18 cellular contexts compared by ENCODE assay signal in the genomic region with DNA sequence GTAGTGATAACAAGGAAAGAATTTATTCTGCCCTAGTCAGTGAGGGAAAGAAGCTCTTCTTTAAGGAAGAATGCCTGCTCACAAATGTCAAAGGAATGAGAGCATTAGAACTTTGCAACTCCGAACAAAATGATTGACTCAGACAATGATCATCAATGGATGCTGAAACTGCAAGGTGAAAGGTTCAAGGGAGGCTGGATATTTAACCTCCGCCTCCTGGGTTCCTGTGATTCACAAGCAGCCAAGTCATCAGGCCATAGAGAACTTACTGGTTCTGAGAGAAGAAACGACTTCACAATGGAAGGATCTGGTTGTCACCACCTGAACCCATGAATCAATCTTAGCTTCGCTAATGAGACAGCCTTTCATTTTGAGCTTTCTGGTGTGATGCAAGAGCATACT. TPM values are rescaled to one million over a fixed set of nuclear protein-coding genes. Genes with fewer than 3 reads are reported as not detected.
DNase-seq lines count a peak whose midpoint lies in the region; FAIRE-seq and TF ChIP-seq lines count a peak whose summit lies in the region.
"Had no signal": no experiment of that assay in that cellular context is flagged by ENCODE, and none has a peak within 500 bp of the region (broad histone marks: within the 10 kb centered on the region; RNA-seq: fewer than 3 reads in every experiment).

No MANE protein-coding gene starts in this region.

- DNase-seq in AG08395 (ENCODE audit: low spot score) = peak; percentile 9
- no peak for DNase-seq in H54 (ENCODE audit: insufficient read length, low spot score)
- DNase-seq in astrocyte of the spinal cord (ENCODE audit: low read depth, low spot score) = peak; percentile 12
- DNase-seq in iris pigment epithelial cell (ENCODE audit: low read depth) = peak; percentile 52
- DNase-seq in SHP77 (lab: John Stamatoyannopoulos, UW) = no peak
- DNase-seq in NCI-H146 (lab: John Stamatoyannopoulos, UW) = no peak
- no peak for DNase-seq in tibial nerve (ENCODE audit: low spot score in 2 of 2)
- DNase-seq in uterus = no peak
- DNase-seq: activated naive CD4-positive, alpha-beta T cell; DMS53; gastrocnemius medialis; NCI-H187 treated with DMSO at 0.1 percent for 48 hours; NCI-H524 treated with DMSO at 0.1 percent for 48 hours; nephron progenitor cell; stimulated activated CD4-positive, alpha-beta T cell treated with anti-CD3 and anti-CD28 coated beads, Interleukin-2, amount 100 ng/mL, for 24 hours; WERI-Rb-1 had no signal

- H3K27ac ChIP-seq in tibial nerve (no peak overlapping the region), uterus (no peak overlapping the region)
- H3K27ac ChIP-seq: BLaER1, gastrocnemius medialis, thoracic aorta, WERI-Rb-1 had no signal

- no peaks in the 10 kb centered on the region for H3K27me3 ChIP-seq in tibial nerve
- H3K27me3 ChIP-seq in uterus = no peaks in the 10 kb centered on the region
- H3K27me3 ChIP-seq: BLaER1, gastrocnemius medialis had no signal

- TF ChIP-seq EP300 in tibial nerve (IDR thresholded peaks at IDR 0.05) = no peak

- WGBS in tibial nerve, 2 donors = 63 to 66% methylated on average over 4 of the region's 4 CpGs

- TF ChIP-seq POLR2A in H54 (IDR thresholded peaks at IDR 0.05; ENCODE audit: low read depth, low read length) (no peak), tibial nerve (IDR thresholded peaks at IDR 0.05) (no peak), uterus (IDR thresholded peaks at IDR 0.05) (no peak)

- H3K9me3 ChIP-seq in tibial nerve (no peaks in the 10 kb centered on the region), uterus (no peaks in the 10 kb centered on the region)
- H3K9me3 ChIP-seq: BLaER1, gastrocnemius medialis, thoracic aorta had no signal

- H3K4me1 ChIP-seq in tibial nerve = no peaks in the 10 kb centered on the region
- H3K4me1 ChIP-seq in uterus = no peaks in the 10 kb centered on the region
- H3K4me1 ChIP-seq: BLaER1, gastrocnemius medialis had no signal

- no peak overlapping the region for H3K4me3 ChIP-seq in astrocyte of the spinal cord (ENCODE audit: low read depth, low read length)
- H3K4me3 ChIP-seq in tibial nerve = no peak overlapping the region
- no peak overlapping the region for H3K4me3 ChIP-seq in uterus
- H3K4me3 ChIP-seq: BLaER1, gastrocnemius medialis, thoracic aorta had no signal

- in situ Hi-C loops in astrocyte of the spinal cord (cut with HindIII; ENCODE audit: low sequenced_read_pairs) = no loop called here

- H3K36me3 ChIP-seq in tibial nerve (no peaks in the 10 kb centered on the region), uterus (no peaks in the 10 kb centered on the region)
- H3K36me3 ChIP-seq: BLaER1, gastrocnemius medialis, thoracic aorta, WERI-Rb-1 had no signal

- TF ChIP-seq CTCF in astrocyte of the spinal cord (IDR thresholded peaks at IDR 0.05; ENCODE audit: low read depth, low read length) = no peak
- no peak for TF ChIP-seq CTCF in tibial nerve (IDR thresholded peaks at IDR 0.05)
- TF ChIP-seq CTCF in uterus (IDR thresholded peaks at IDR 0.05) = no peak

- intact Hi-C loops in uterus (cut with DNase I; ENCODE audit: low total_unique reads) = no loop called here

- FAIRE-seq in H54 (lab: Jason Lieb, UNC) = peak; percentile 27

RNA-seq across cellular contexts. Expression of gene SCNN1B, which starts 16.0 kb away (rescaled TPM):
- total RNA-seq in tibial nerve (1 to 10 TPM in 3 of 4 donors, under 1 TPM in 1; 0.66 to 2.7 (median 2.2) TPM), uterus (1 to 10 TPM in 3 of 4 donors, under 1 TPM in 1; 0.14 to 9.6 (median 1.9) TPM)

Comparison
In these comparisons a context has a peak if more than half of its experiments do, and no peak if none do; other contexts are left out.
1. DNase-seq: peak in AG08395 (single experiment), astrocyte of the spinal cord (single experiment) and iris pigment epithelial cell (single experiment); none in H54 (single experiment), SHP77 (0 of 2), NCI-H146 (single experiment), tibial nerve (0 of 2) and uterus (0 of 2).